ENCODE assay signal across 9 cellular contexts in genomic region chr2:138267902-138268254, GRCh38.
DNase-seq lines count a peak whose midpoint lies in the region; ATAC-seq and TF ChIP-seq lines count a peak whose summit lies in the region.
"Had no signal": no experiment of that assay in that cellular context is flagged by ENCODE, and none has a peak within 500 bp of the region (broad histone marks: within the 10 kb centered on the region; RNA-seq: fewer than 3 reads in every experiment).

No MANE protein-coding gene starts in this region.

- H3K9me3 Mint-ChIP-seq in activated T-helper 17 cell treated with anti-CD3 and anti-CD28 coated beads, Interleukin-2, amount 50 U/mL, for 72 hours, result peaks cover under 1% of the 10 kb centered on the region

- H3K4me3 ChIP-seq in MM.1S (ENCODE audit: low read length), result no peak overlapping the region
- H3K4me3 ChIP-seq: BLaER1 had no signal

- no peaks in the 10 kb centered on the region for H3K79me2 ChIP-seq in MM.1S (ENCODE audit: low read length)

- no peaks in the 10 kb centered on the region for H3K9me3 ChIP-seq in MM.1S (replicated peaks; ENCODE audit: insufficient read depth, low read length)

- no peak overlapping the region for H3K27ac Mint-ChIP-seq in activated T-helper 17 cell treated with anti-CD3 and anti-CD28 coated beads, Interleukin-2, amount 50 U/mL, for 72 hours

- H4K20me1 ChIP-seq in MM.1S (ENCODE audit: insufficient read depth, low read length), result no peaks in the 10 kb centered on the region
- H4K20me1 ChIP-seq: BLaER1 had no signal

- H3K27ac ChIP-seq in MM.1S (ENCODE audit: low read length), result no peak overlapping the region
- H3K27ac ChIP-seq: BLaER1 had no signal

- no peaks in the 10 kb centered on the region for H3K36me3 ChIP-seq in MM.1S (replicated peaks; ENCODE audit: insufficient read depth, low read length)
- H3K36me3 ChIP-seq: BLaER1 had no signal

- no peaks in the 10 kb centered on the region for H3K36me3 Mint-ChIP-seq in activated T-helper 17 cell treated with anti-CD3 and anti-CD28 coated beads, Interleukin-2, amount 50 U/mL, for 72 hours (ENCODE audit: low read depth)

- no peaks in the 10 kb centered on the region for H3K4me1 Mint-ChIP-seq in activated T-helper 17 cell treated with anti-CD3 and anti-CD28 coated beads, Interleukin-2, amount 50 U/mL, for 72 hours

- H3K4me3 Mint-ChIP-seq in activated T-helper 17 cell treated with anti-CD3 and anti-CD28 coated beads, Interleukin-2, amount 50 U/mL, for 72 hours, result no peak overlapping the region

- no peak for TF ChIP-seq CTCF in MM.1S (IDR thresholded peaks at IDR 0.05; ENCODE audit: low read length)

- DNase-seq in ELR (ENCODE audit: low read depth) (peak; percentile 3), astrocyte of the hippocampus (ENCODE audit: low read depth, low spot score) (peak; percentile 22), MM.1S (no peak), EL (no peak), ureter (ENCODE audit: low spot score) (no peak)

- no peaks in the 10 kb centered on the region for H3K27me3 ChIP-seq in MM.1S (replicated peaks; ENCODE audit: insufficient read depth, low read length)
- H3K27me3 ChIP-seq: BLaER1 had no signal

- H2AFZ ChIP-seq in MM.1S (ENCODE audit: low read length), result no peak overlapping the region

- no peaks in the 10 kb centered on the region for H3K4me1 ChIP-seq in MM.1S (ENCODE audit: low read length)

- no peaks in the 10 kb centered on the region for H3K27me3 Mint-ChIP-seq in activated T-helper 17 cell treated with anti-CD3 and anti-CD28 coated beads, Interleukin-2, amount 50 U/mL, for 72 hours

- H3K9ac ChIP-seq in MM.1S (ENCODE audit: low read length), result no peak overlapping the region
- H3K9ac ChIP-seq: BLaER1 had no signal

- H3K4me2 ChIP-seq in MM.1S (ENCODE audit: low read depth, low read length), result no peak overlapping the region
- H3K4me2 ChIP-seq: BLaER1 had no signal

- no peaks in the 10 kb centered on the region for H3F3A ChIP-seq in MM.1S (ENCODE audit: insufficient read depth, low read length)

- ATAC-seq in GM21423 (IDR thresholded peaks at IDR 0.05; ENCODE audit: unreplicated experiment) (peak; percentile 35), HG03108 (IDR thresholded peaks at IDR 0.05; ENCODE audit: unreplicated experiment) (peak; percentile 31)
- no peak for ATAC-seq in activated T-helper 17 cell treated with anti-CD3 and anti-CD28 coated beads, Interleukin-2, amount 50 U/mL, for 72 hours (replicated peaks)

- H3K9me2 ChIP-seq in MM.1S (replicated peaks; ENCODE audit: insufficient read depth, low read length), result no peaks in the 10 kb centered on the region

Comparison
In these comparisons a context has a peak if more than half of its experiments do, and no peak if none do; other contexts are left out.
1. DNase-seq: peak in ELR (single experiment) and astrocyte of the hippocampus (single experiment); none in MM.1S (single experiment), EL (single experiment) and ureter (single experiment).